In the genomic region with DNA sequence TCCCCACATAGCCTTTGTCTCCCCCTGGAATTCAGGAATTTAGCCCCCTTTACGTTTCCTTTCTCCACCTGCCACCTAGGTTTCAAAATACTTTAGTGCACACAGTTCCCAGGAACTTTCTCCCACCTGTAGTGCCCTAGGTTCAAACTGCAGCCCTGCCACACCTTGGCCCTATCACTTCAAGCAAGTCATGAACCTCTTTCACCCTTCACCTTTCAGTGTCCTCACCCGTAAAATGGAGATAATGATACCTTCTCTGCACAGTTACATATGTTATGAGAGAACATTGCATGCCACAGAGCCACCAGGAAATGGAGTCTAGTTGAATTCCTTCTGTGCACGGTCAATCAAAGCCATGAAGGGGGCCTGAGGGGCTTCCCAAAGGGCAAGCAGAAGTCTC, we compare ENCODE assay signal across 12 cellular contexts. TPM values are rescaled to one million over a fixed set of nuclear protein-coding genes. Genes with fewer than 3 reads are reported as not detected.
DNase-seq lines count a peak whose midpoint lies in the region; ATAC-seq and TF ChIP-seq lines count a peak whose summit lies in the region.
"Had no signal": no experiment of that assay in that cellular context is flagged by ENCODE, and none has a peak within 500 bp of the region (broad histone marks: within the 10 kb centered on the region; RNA-seq: fewer than 3 reads in every experiment).

No MANE protein-coding gene starts in this region.

- H3K4me3 ChIP-seq in CD4-positive, CD25-positive, alpha-beta regulatory T cell (ENCODE audit: low read depth, low read length), result no peak overlapping the region
- H3K4me3 ChIP-seq in OCI-LY3 (ENCODE audit: low read length) (no peak overlapping the region), muscle layer of duodenum (ENCODE audit: low read depth in 1 of 2, low read length in 2 of 2) (no peak overlapping the region)
- no peak overlapping the region for H3K4me3 ChIP-seq in effector memory CD4-positive, alpha-beta T cell (ENCODE audit: insufficient read depth, low read depth, low read length, poor library complexity, severe bottlenecking)

- H4K20me1 ChIP-seq in OCI-LY3 (ENCODE audit: insufficient read depth, low read length), result no peaks in the 10 kb centered on the region

- H3K36me3 Mint-ChIP-seq in CD4-positive, CD25-positive, alpha-beta regulatory T cell, result no peaks in the 10 kb centered on the region
- H3K36me3 Mint-ChIP-seq: CD8-positive, alpha-beta T cell had no signal

- no peaks in the 10 kb centered on the region for H3K27me3 Mint-ChIP-seq in CD4-positive, CD25-positive, alpha-beta regulatory T cell

- no peaks in the 10 kb centered on the region for H3K36me3 ChIP-seq in CD4-positive, CD25-positive, alpha-beta regulatory T cell (ENCODE audit: control insufficient read depth, insufficient read depth, low read length)
- H3K36me3 ChIP-seq in OCI-LY3 (replicated peaks; ENCODE audit: low read depth, low read length) (no peaks in the 10 kb centered on the region), muscle layer of duodenum (ENCODE audit: control insufficient read depth in 1 of 2, insufficient read depth in 2 of 2, low read length in 2 of 2) (no peaks in the 10 kb centered on the region)
- H3K36me3 ChIP-seq in effector memory CD4-positive, alpha-beta T cell (ENCODE audit: control insufficient read depth, insufficient read depth, low read length), result no peaks in the 10 kb centered on the region

- no peak overlapping the region for H3K9ac ChIP-seq in OCI-LY3 (ENCODE audit: low read length)

- DNase-seq in CD4-positive, CD25-positive, alpha-beta regulatory T cell, result no peak
- DNase-seq in effector memory CD4-positive, alpha-beta T cell, result no peak
- no peak for DNase-seq in cortex of kidney (lab: John Stamatoyannopoulos, UW)
- no peak for DNase-seq in GF-D8 (lab: John Stamatoyannopoulos, UW)
- no peak for DNase-seq in Ammon's horn (ENCODE audit: low spot score)
- no peak for DNase-seq in kidney tubule cell (ENCODE audit: low spot score)
- DNase-seq: activated CD4-positive, alpha-beta T cell treated with anti-CD3 and anti-CD28 coated beads, Interleukin-2, amount 50 U/mL, for 48 hours; activated naive CD4-positive, alpha-beta T cell treated with anti-CD3 and anti-CD28 coated beads, Interleukin-2, amount 50 U/mL, for 16 hours; CD8-positive, alpha-beta T cell; KBM-7 had no signal

- peak overlapping the region; percentile 53; the same call in 1 of the 2 replicates for H2AFZ ChIP-seq in OCI-LY3 (ENCODE audit: low read depth, low read length)

- peaks cover 10 to 32% (median 13%) of the 10 kb centered on the region in 4 donors for H3K4me1 Mint-ChIP-seq in CD4-positive, CD25-positive, alpha-beta regulatory T cell

- H3K4me3 Mint-ChIP-seq in CD4-positive, CD25-positive, alpha-beta regulatory T cell, result peak overlapping the region in 3 of 4 donors; percentile 25 to 39 (median 29)
- H3K4me3 Mint-ChIP-seq: CD8-positive, alpha-beta T cell had no signal

- no peak overlapping the region for H3K4me2 ChIP-seq in OCI-LY3 (ENCODE audit: low read length)

- H3K9me3 Mint-ChIP-seq in CD4-positive, CD25-positive, alpha-beta regulatory T cell, result no peaks in the 10 kb centered on the region
- H3K9me3 Mint-ChIP-seq: CD8-positive, alpha-beta T cell had no signal

- H3K9me3 ChIP-seq in CD4-positive, CD25-positive, alpha-beta regulatory T cell (ENCODE audit: control insufficient read depth in 2 of 2, low read length in 2 of 2), result no peaks in the 10 kb centered on the region
- no peaks in the 10 kb centered on the region for H3K9me3 ChIP-seq in OCI-LY3 (ENCODE audit: insufficient read depth, low read length)
- no peaks in the 10 kb centered on the region for H3K9me3 ChIP-seq in effector memory CD4-positive, alpha-beta T cell (ENCODE audit: control insufficient read depth, low read length)
- H3K9me3 ChIP-seq in muscle layer of duodenum (ENCODE audit: control insufficient read depth in 1 of 2, low read length in 2 of 2), result no peaks in the 10 kb centered on the region

- H3K27me3 ChIP-seq in CD4-positive, CD25-positive, alpha-beta regulatory T cell (ENCODE audit: control insufficient read depth, insufficient read depth, low read length), result no peaks in the 10 kb centered on the region
- H3K27me3 ChIP-seq in OCI-LY3 (ENCODE audit: low read depth, low read length) (no peaks in the 10 kb centered on the region), muscle layer of duodenum (ENCODE audit: low read depth, low read length) (no peaks in the 10 kb centered on the region)
- H3K27me3 ChIP-seq in effector memory CD4-positive, alpha-beta T cell (replicated peaks; ENCODE audit: control insufficient read depth, insufficient read depth, low read length, poor library complexity, severe bottlenecking), result no peaks in the 10 kb centered on the region

- H3K4me1 ChIP-seq in CD4-positive, CD25-positive, alpha-beta regulatory T cell (ENCODE audit: control insufficient read depth, insufficient read depth, low read length, poor library complexity, severe bottlenecking), result peaks cover 8% of the 10 kb centered on the region
- H3K4me1 ChIP-seq in OCI-LY3 (ENCODE audit: low read length) (peaks cover 12% of the 10 kb centered on the region), muscle layer of duodenum (ENCODE audit: control insufficient read depth in 1 of 2, insufficient read depth in 2 of 2, low read length in 2 of 2) (peaks cover 0 to 4% of the 10 kb centered on the region in 2 donors)
- peaks cover 7% of the 10 kb centered on the region for H3K4me1 ChIP-seq in effector memory CD4-positive, alpha-beta T cell (ENCODE audit: control insufficient read depth, insufficient read depth, low read length, poor library complexity, severe bottlenecking)

- peak overlapping the region; percentile 30 for H3K27ac ChIP-seq in CD4-positive, CD25-positive, alpha-beta regulatory T cell (ENCODE audit: insufficient read depth, low read length, poor library complexity, severe bottlenecking)
- no peak overlapping the region for H3K27ac ChIP-seq in OCI-LY3 (ENCODE audit: low read length)
- H3K27ac ChIP-seq in effector memory CD4-positive, alpha-beta T cell (ENCODE audit: insufficient read depth, low read length, poor library complexity, severe bottlenecking), result peak overlapping the region; percentile 28
- H3K27ac ChIP-seq in muscle layer of duodenum (ENCODE audit: low read length), result peak overlapping the region; percentile 36

- ATAC-seq in CD4-positive, CD25-positive, alpha-beta regulatory T cell (ENCODE audit: low read depth in 2 of 2), result no peak

- H3K27ac Mint-ChIP-seq in CD4-positive, CD25-positive, alpha-beta regulatory T cell, result peak overlapping the region; percentile 27 to 73 (median 43)
- H3K27ac Mint-ChIP-seq: CD8-positive, alpha-beta T cell had no signal

- TF ChIP-seq CTCF in OCI-LY3 (IDR thresholded peaks at IDR 0.05; ENCODE audit: low read depth, low read length), result no peak

- H3K79me2 ChIP-seq in OCI-LY3 (ENCODE audit: low read length), result no peaks in the 10 kb centered on the region

RNA-seq across cellular contexts. Expression of gene EEIG1, which starts 9.8 kb away (rescaled TPM):
- total RNA-seq in CD4-positive, CD25-positive, alpha-beta regulatory T cell, result 402 TPM
- polyA plus RNA-seq in CD4-positive, CD25-positive, alpha-beta regulatory T cell, result 100 to 1,000 TPM; 140 to 190 (median 177) TPM

RNA-seq across cellular contexts. Expression of gene DPM2, which starts 52.9 kb away (rescaled TPM):
- total RNA-seq in CD4-positive, CD25-positive, alpha-beta regulatory T cell, result 35.7 TPM
- 10 to 100 TPM; 27.5 to 30.6 (median 29.7) TPM for polyA plus RNA-seq in CD4-positive, CD25-positive, alpha-beta regulatory T cell

RNA-seq across cellular contexts. Expression of gene PIP5KL1, which starts 60.0 kb away (rescaled TPM):
- 3.3 TPM for total RNA-seq in CD4-positive, CD25-positive, alpha-beta regulatory T cell
- polyA plus RNA-seq in CD4-positive, CD25-positive, alpha-beta regulatory T cell, result 1 to 10 TPM in 1 of 4 donors, under 1 TPM in 2, not detected in 1; 0.22 to 1.1 (median 0.81) TPM
